8 cellular contexts compared by ENCODE assay signal in genomic region chr1:67687198-67687545, GRCh38. TPM values are rescaled to one million over a fixed set of nuclear protein-coding genes. Genes with fewer than 3 reads are reported as not detected.
DNase-seq lines count a peak whose midpoint lies in the region; ATAC-seq, FAIRE-seq and TF ChIP-seq lines count a peak whose summit lies in the region.

No MANE protein-coding gene starts in this region.

- H3K79me1 ChIP-seq in H1 (ENCODE audit: low read depth, low read length), result no peaks in the 10 kb centered on the region

- no peak for ATAC-seq in HG03108 (IDR thresholded peaks at IDR 0.05; ENCODE audit: unreplicated experiment)

- H3K27ac ChIP-seq in H1 (ENCODE audit: low read depth, low read length) (no peak overlapping the region), ovary (peak overlapping the region in 1 of 2 donors; percentile 84)

- CTCF ChIA-PET in H1 (lab: Charles Lee; ENCODE audit: partially characterized antibody), result interaction anchor here (0.6 to 3.5 kb wide), 11 partner anchors 14 to 155 kb away, joined by 3 to 14 read pairs (median 4); no protein-coding TSS in a partner anchor

- no peak overlapping the region for H3K14ac ChIP-seq in H1 (ENCODE audit: insufficient read length)

- no peak for TF ChIP-seq RAD21 in H1 (IDR thresholded peaks at IDR 0.05 in 1 of 2, conservative IDR thresholded peaks at IDR 0.05 in 1 of 2; ENCODE audit: low read depth in 2 of 2, low read length in 2 of 2)

- H2AK5ac ChIP-seq in H1 (ENCODE audit: low read depth, low read length), result no peak overlapping the region

- FAIRE-seq in H1 (lab: Jason Lieb, UNC), result no peak

- peaks cover 0 to 10% of the 10 kb centered on the region in 2 experiments; a peak in 2 of 4 replicates for H3K79me2 ChIP-seq in H1 (ENCODE audit: control insufficient read depth in 1 of 2, insufficient read depth in 2 of 2, low read length in 2 of 2)

- peak overlapping the region; percentile 81 to 83; a peak in 3 of 4 replicates for H3K4me2 ChIP-seq in H1 (ENCODE audit: insufficient read depth in 1 of 2, low read depth in 2 of 2, low read length in 2 of 2)

- TF ChIP-seq POLR2A in H1 (IDR thresholded peaks at IDR 0.05; ENCODE audit: control extremely low read depth in 1 of 2, low read depth in 2 of 2, low read length in 2 of 2) (no peak), ovary (IDR thresholded peaks at IDR 0.05) (no peak)

- H4K8ac ChIP-seq in H1 (ENCODE audit: extremely low read depth, insufficient read depth, low read length), result no peak overlapping the region

- peak; percentile 14 for DNase-seq in GM10266 (ENCODE audit: extremely low spot score)
- peak; percentile 90 for DNase-seq in NCI-H526 treated with DMSO at 0.1 percent for 48 hours (lab: John Stamatoyannopoulos, UW)
- no peak for DNase-seq in H1 (ENCODE audit: low read depth in 1 of 2, low spot score in 2 of 2)
- no peak for DNase-seq in ovary
- DNase-seq in NCI-H187 (lab: John Stamatoyannopoulos, UW), result no peak
- DNase-seq in activated CD4-positive, CD25-positive, alpha-beta regulatory T cell (lab: John Stamatoyannopoulos, UW), result no peak
- no peak for DNase-seq in SIG-M5 treated with dmso at 0.1 percent for 504 hours (lab: John Stamatoyannopoulos, UW; ENCODE audit: unreplicated experiment)

- H3K27me3 ChIP-seq in H1 (replicated peaks in 1 of 4; ENCODE audit: control insufficient read depth in 3 of 4, extremely low read depth in 1 of 4, insufficient read depth in 3 of 4, low read length in 3 of 4) (no peaks in the 10 kb centered on the region), ovary (no peaks in the 10 kb centered on the region)

- H3K56ac ChIP-seq in H1 (replicated peaks; ENCODE audit: insufficient read length, low read depth, low read length), result no peak overlapping the region

- TF ChIP-seq EP300 in H1 (IDR thresholded peaks at IDR 0.05; ENCODE audit: borderline replicate concordance in 1 of 2, low read depth in 2 of 2, low read length in 2 of 2) (no peak), ovary (IDR thresholded peaks at IDR 0.05) (no peak)

- H3K9me3 ChIP-seq in H1 (ENCODE audit: insufficient read depth in 2 of 2, low read depth in 1 of 2, low read length in 1 of 2), result no peaks in the 10 kb centered on the region
- no peaks in the 10 kb centered on the region for H3K9me3 ChIP-seq in ovary

- H3K18ac ChIP-seq in H1 (ENCODE audit: extremely low read depth, low read length), result no peak overlapping the region

- H4K5ac ChIP-seq in H1 (ENCODE audit: insufficient read length, low read depth, low read length), result no peak overlapping the region

- no peak overlapping the region for H2BK20ac ChIP-seq in H1 (ENCODE audit: low read length)

- no peak overlapping the region for H2AFZ ChIP-seq in H1 (ENCODE audit: low read length)

- H3K4me1 ChIP-seq in H1 (replicated peaks in 1 of 4; ENCODE audit: control insufficient read depth in 3 of 4, insufficient read depth in 4 of 4, low read length in 3 of 4) (peaks cover 0 to 9% (median 5%) of the 10 kb centered on the region in 4 experiments; a peak in 5 of 7 replicates), ovary (ENCODE audit: insufficient read depth) (peaks cover 8% of the 10 kb centered on the region)

- POLR2A ChIA-PET in H1 (lab: Charles Lee; ENCODE audit: partially characterized antibody), result interaction anchor here (0.9 to 4.7 kb wide), 8 partner anchors 8 to 163 kb away, joined by 3 to 34 read pairs (median 8); no protein-coding TSS in a partner anchor

- peaks cover 0 to 2% of the 10 kb centered on the region in 2 experiments for H4K20me1 ChIP-seq in H1 (replicated peaks in 1 of 2; ENCODE audit: control insufficient read depth in 1 of 2, insufficient read depth in 2 of 2, low read length in 2 of 2)

- H2BK15ac ChIP-seq in H1 (ENCODE audit: low read length), result no peak overlapping the region

- H2BK12ac ChIP-seq in H1 (ENCODE audit: low read depth, low read length), result no peak overlapping the region

- no peak overlapping the region for H2BK5ac ChIP-seq in H1 (ENCODE audit: low read depth, low read length)

- no peak for TF ChIP-seq CTCF in GM10266 (IDR thresholded peaks at IDR 0.05; ENCODE audit: control insufficient read depth, insufficient read depth, low read depth, missing control alignments)
- TF ChIP-seq CTCF in H1 (IDR thresholded peaks at IDR 0.05; ENCODE audit: control extremely low read depth in 1 of 3, insufficient read depth in 1 of 3, low read depth in 1 of 3, low read length in 3 of 3), result no peak
- TF ChIP-seq CTCF in ovary (IDR thresholded peaks at IDR 0.05), result no peak

- WGBS in H1 (ENCODE audit: extremely low coverage in 1 of 2, insufficient coverage in 1 of 2, insufficient read length in 1 of 2, insufficient replicate concordance in 2 of 2, low coverage in 1 of 2, low lambda C conversion rate in 2 of 2, missing lambda C conversion rate in 1 of 2), 2 experiments, result 76% methylated on average over 3 of the region's 3 CpGs; no CpG with 5 or more reads in 1 of the 2 experiments
- 38 to 47% (median 46%) methylated on average over 3 of the region's 3 CpGs for WGBS in ovary, 3 donors

- peak overlapping the region; percentile 84 to 98 (median 90); a peak in 7 of 8 replicates for H3K4me3 ChIP-seq in H1 (ENCODE audit: extremely low read depth in 1 of 4, insufficient read depth in 2 of 4, low read depth in 3 of 4, low read length in 4 of 4)
- peak overlapping the region; percentile 90 for H3K4me3 ChIP-seq in ovary

- H4K91ac ChIP-seq in H1 (replicated peaks; ENCODE audit: insufficient read length, low read length), result no peak overlapping the region

- H3K9ac ChIP-seq in H1 (replicated peaks in 1 of 4; ENCODE audit: extremely low read depth in 1 of 4, low read depth in 3 of 4, low read length in 3 of 4), result no peak overlapping the region; a peak in 1 of 7 replicates

- H3K4ac ChIP-seq in H1 (replicated peaks; ENCODE audit: insufficient read length, low read depth, low read length), result no peak overlapping the region

- H3K36me3 ChIP-seq in H1 (ENCODE audit: control insufficient read depth in 2 of 4, insufficient read depth in 4 of 4, low read length in 3 of 4) (peaks cover 0 to 22% (median 6%) of the 10 kb centered on the region in 4 experiments; a peak in 4 of 8 replicates), ovary (no peaks in the 10 kb centered on the region)

- H3K23me2 ChIP-seq in H1 (ENCODE audit: low read depth, low read length), result peaks cover 6% of the 10 kb centered on the region; the same call in 1 of the 2 replicates

- H2BK120ac ChIP-seq in H1 (replicated peaks; ENCODE audit: low read depth, low read length), result no peak overlapping the region

- intact Hi-C loops in ovary (cut with DNase I), result loop anchor here in 3 of 4 donors (5.0 to 10.0 kb wide), 5 partner anchors 60 to 152 kb away; no protein-coding TSS in a partner anchor

- no peak overlapping the region for H3K23ac ChIP-seq in H1 (ENCODE audit: insufficient read length)

TF ChIP-seq in H1, 55 proteins besides CTCF, POLR2A, EP300 and RAD21:
- no peak for TF ChIP-seq MAX (IDR thresholded peaks at IDR 0.05)

RNA-seq across cellular contexts. Expression of gene GADD45A, which starts 2.2 kb away (rescaled TPM):
- total RNA-seq in H1 (2021; fragmentation: NEBNext Ultra II Directional; extraction: Animal tissue kit (Norgen Biotek cat#: 25700)), result 15.5 and 15.6 TPM in 2 replicates
- polyA plus RNA-seq in H1 (2011; rRNA removed), result 7.6 and 13.6 TPM in 2 replicates
- polyA plus RNA-seq in H1 (2011; cell fraction: cytosol; rRNA removed), result 14.2 TPM
- polyA plus RNA-seq in H1 (2011; cell fraction: nucleus; rRNA removed), result 19.6 TPM
- polyA plus RNA-seq in H1 (2012, experiment 1 of 2), result 13.3 to 20.9 TPM (median 16.5 TPM) in 4 replicates
- polyA plus RNA-seq in H1 (2012, experiment 2 of 2), result 7.9 TPM
- 12.3 TPM for polyA plus RNA-seq in H1 (2013, experiment 1 of 2)
- 13.6 TPM for polyA plus RNA-seq in H1 (2013, experiment 2 of 2)
- polyA minus RNA-seq in H1 (2011; rRNA and poly(A)+ RNA removed), result 1.1 and 2.4 TPM in 2 replicates
- polyA minus RNA-seq in H1 (2011; cell fraction: cytosol; rRNA and poly(A)+ RNA removed), result 7.8 TPM
- 30.7 TPM for polyA minus RNA-seq in H1 (2011; cell fraction: nucleus; rRNA and poly(A)+ RNA removed)
- total RNA-seq in ovary, result 100 to 1,000 TPM in 1 of 7 donors, 10 to 100 TPM in 6; 22.1 to 132 (median 36.2) TPM
- 100 to 1,000 TPM in 1 of 2 donors, 10 to 100 TPM in 1; 49.2 to 103 TPM for polyA plus RNA-seq in ovary

Comparison
In these comparisons a context has a peak if more than half of its experiments do, and no peak if none do; other contexts are left out.
1. DNase-seq: peak in GM10266 (single experiment) and NCI-H526 treated with DMSO at 0.1 percent for 48 hours (single experiment); none in H1 (0 of 2), ovary (0 of 5), NCI-H187 (0 of 2), activated CD4-positive, CD25-positive, alpha-beta regulatory T cell (0 of 4) and SIG-M5 treated with dmso at 0.1 percent for 504 hours (single experiment).